Comparison of ENCODE assay signal across 13 cellular contexts in genomic region chr15:64898406-64898805, GRCh38. TPM values are rescaled to one million over a fixed set of nuclear protein-coding genes. Genes with fewer than 3 reads are reported as not detected.
DNase-seq lines count a peak whose midpoint lies in the region; TF ChIP-seq lines count a peak whose summit lies in the region.
"Had no signal": no experiment of that assay in that cellular context is flagged by ENCODE, and none has a peak within 500 bp of the region (broad histone marks: within the 10 kb centered on the region; RNA-seq: fewer than 3 reads in every experiment).

No MANE protein-coding gene starts in this region.

- peaks cover 6% of the 10 kb centered on the region for H3K9me3 Mint-ChIP-seq in activated CD4-positive, alpha-beta T cell treated with anti-CD3 and anti-CD28 coated beads, Interleukin-2, amount 10 ng/mL, durations not matched to agents 24 days and 14 days
- H3K9me3 Mint-ChIP-seq in activated T-helper 1 cell treated with anti-CD3 and anti-CD28 coated beads, Interleukin-12 subunit alpha, Interleukin-12 subunit beta, Interleukin-2, Interleukin-4 antibody, amounts not matched to agents 30 ng/mL and 10 ng/mL and 1 ng/mL, durations not matched to agents 14 hours and 24 hours and 36 hours = peaks cover 7% of the 10 kb centered on the region

- H3K27ac ChIP-seq in mesodermal cell (ENCODE audit: low read depth, low read length, severe bottlenecking) (peak overlapping the region; percentile 23), testis (peak overlapping the region; percentile 85 to 86)

- no peak for TF ChIP-seq CTCF in testis (IDR thresholded peaks at IDR 0.05)

- peaks cover 11% of the 10 kb centered on the region for H3K36me3 Mint-ChIP-seq in activated CD4-positive, alpha-beta T cell treated with anti-CD3 and anti-CD28 coated beads, Interleukin-2, amount 10 ng/mL, durations not matched to agents 24 days and 14 days (ENCODE audit: low read depth)
- H3K36me3 Mint-ChIP-seq in activated T-helper 1 cell treated with anti-CD3 and anti-CD28 coated beads, Interleukin-12 subunit alpha, Interleukin-12 subunit beta, Interleukin-2, Interleukin-4 antibody, amounts not matched to agents 30 ng/mL and 10 ng/mL and 1 ng/mL, durations not matched to agents 14 hours and 24 hours and 36 hours (ENCODE audit: low read depth) = peaks cover 3% of the 10 kb centered on the region

- H3K27me3 Mint-ChIP-seq in activated CD4-positive, alpha-beta T cell treated with anti-CD3 and anti-CD28 coated beads, Interleukin-2, amount 10 ng/mL, durations not matched to agents 24 days and 14 days = no peaks in the 10 kb centered on the region
- H3K27me3 Mint-ChIP-seq in activated T-helper 1 cell treated with anti-CD3 and anti-CD28 coated beads, Interleukin-12 subunit alpha, Interleukin-12 subunit beta, Interleukin-2, Interleukin-4 antibody, amounts not matched to agents 30 ng/mL and 10 ng/mL and 1 ng/mL, durations not matched to agents 14 hours and 24 hours and 36 hours (ENCODE audit: insufficient read depth) = no peaks in the 10 kb centered on the region

- H3K4me1 Mint-ChIP-seq in activated CD4-positive, alpha-beta T cell treated with anti-CD3 and anti-CD28 coated beads, Interleukin-2, amount 10 ng/mL, durations not matched to agents 24 days and 14 days = peaks cover 57% of the 10 kb centered on the region
- H3K4me1 Mint-ChIP-seq in activated T-helper 1 cell treated with anti-CD3 and anti-CD28 coated beads, Interleukin-12 subunit alpha, Interleukin-12 subunit beta, Interleukin-2, Interleukin-4 antibody, amounts not matched to agents 30 ng/mL and 10 ng/mL and 1 ng/mL, durations not matched to agents 14 hours and 24 hours and 36 hours (ENCODE audit: low read depth) = peaks cover 67% of the 10 kb centered on the region

- no peak overlapping the region for H3K4me3 Mint-ChIP-seq in activated CD4-positive, alpha-beta T cell treated with anti-CD3 and anti-CD28 coated beads, Interleukin-2, amount 10 ng/mL, durations not matched to agents 24 days and 14 days
- no peak overlapping the region for H3K4me3 Mint-ChIP-seq in activated T-helper 1 cell treated with anti-CD3 and anti-CD28 coated beads, Interleukin-12 subunit alpha, Interleukin-12 subunit beta, Interleukin-2, Interleukin-4 antibody, amounts not matched to agents 30 ng/mL and 10 ng/mL and 1 ng/mL, durations not matched to agents 14 hours and 24 hours and 36 hours

- H3K36me3 ChIP-seq in mesodermal cell (ENCODE audit: control insufficient read depth, insufficient read depth, low read length) (no peaks in the 10 kb centered on the region), testis (ENCODE audit: low read depth, missing control alignments) (no peaks in the 10 kb centered on the region)

- 86 to 97% methylated on average over 3 of the region's 4 CpGs for WGBS in mesodermal cell (ENCODE audit: insufficient coverage in 2 of 2), 2 experiments
- WGBS in testis, 2 donors = 61 to 68% methylated on average over 4 of the region's 4 CpGs

- peak overlapping the region; percentile 67 for H3K27ac Mint-ChIP-seq in activated CD4-positive, alpha-beta T cell treated with anti-CD3 and anti-CD28 coated beads, Interleukin-2, amount 10 ng/mL, durations not matched to agents 24 days and 14 days
- peak overlapping the region; percentile 42 for H3K27ac Mint-ChIP-seq in activated T-helper 1 cell treated with anti-CD3 and anti-CD28 coated beads, Interleukin-12 subunit alpha, Interleukin-12 subunit beta, Interleukin-2, Interleukin-4 antibody, amounts not matched to agents 30 ng/mL and 10 ng/mL and 1 ng/mL, durations not matched to agents 14 hours and 24 hours and 36 hours

- peaks cover 12% of the 10 kb centered on the region for H3K9me3 ChIP-seq in mesodermal cell (ENCODE audit: control insufficient read depth, low read length)
- no peaks in the 10 kb centered on the region for H3K9me3 ChIP-seq in testis

- H3K27me3 ChIP-seq in testis = no peaks in the 10 kb centered on the region

- no peak for DNase-seq in activated CD4-positive, alpha-beta T cell treated with anti-CD3 and anti-CD28 coated beads, Interleukin-2, amount 10 ng/mL, durations not matched to agents 24 days and 14 days
- DNase-seq in activated CD4-positive, alpha-beta T cell treated with anti-CD3 and anti-CD28 coated beads for 1 hour = no peak
- DNase-seq in activated T-helper 1 cell treated with anti-CD3 and anti-CD28 coated beads, Interleukin-12 subunit alpha, Interleukin-12 subunit beta, Interleukin-2, Interleukin-4 antibody, amounts not matched to agents 30 ng/mL and 10 ng/mL and 1 ng/mL, durations not matched to agents 14 hours and 24 hours and 36 hours (ENCODE audit: low spot score) = no peak
- DNase-seq in testis (no peak), C1 segment of cervical spinal cord (lab: John Stamatoyannopoulos, UW) (no peak), NOMO-1 treated with DMSO at 0.1 percent for 48 hours (lab: John Stamatoyannopoulos, UW; ENCODE audit: unreplicated experiment) (no peak)
- DNase-seq in stimulated activated CD4-positive, alpha-beta T cell treated with anti-CD3 and anti-CD28 coated beads, Interleukin-4, amount 100 ng/mL, for 24 hours = no peak
- DNase-seq: Calu3, GDM1, NCI-H187, NCI-H524, PC-3 had no signal

- intact Hi-C loops in activated CD4-positive, alpha-beta T cell treated with anti-CD3 and anti-CD28 coated beads, Interleukin-2, amount 10 ng/mL, durations not matched to agents 24 days and 14 days (cut with micrococcal nuclease) = loop anchor here (10.0 kb wide), 1 partner anchor 1404 kb away; no protein-coding TSS in a partner anchor
- intact Hi-C loops in activated T-helper 1 cell treated with anti-CD3 and anti-CD28 coated beads, Interleukin-12 subunit alpha, Interleukin-12 subunit beta, Interleukin-2, Interleukin-4 antibody, amounts not matched to agents 30 ng/mL and 10 ng/mL and 1 ng/mL, durations not matched to agents 14 hours and 24 hours and 36 hours (cut with micrococcal nuclease) = loop anchor here (5.0 to 10.0 kb wide), 3 partner anchors 274 to 969 kb away; partner anchors contain the start of genes DENND4A and RAB11A
- intact Hi-C loops in testis (cut with DNase I; ENCODE audit: low total_unique reads) = no loop called here

- H3K4me1 ChIP-seq in mesodermal cell (ENCODE audit: control insufficient read depth, insufficient read depth, low read length, poor library complexity, severe bottlenecking) = peaks cover 36% of the 10 kb centered on the region
- peaks cover 60% of the 10 kb centered on the region for H3K4me1 ChIP-seq in testis

- no peak overlapping the region for H3K4me3 ChIP-seq in mesodermal cell (ENCODE audit: extremely low read depth, insufficient read depth, low read length, poor library complexity, severe bottlenecking)
- H3K4me3 ChIP-seq in testis = no peak overlapping the region

- no peak for TF ChIP-seq POLR2A in testis (IDR thresholded peaks at IDR 0.05)

RNA-seq across cellular contexts. Expression of gene ANKDD1A, which starts 13.3 kb away (rescaled TPM):
- 1.4 and 1.8 TPM in 2 replicates for total RNA-seq in activated CD4-positive, alpha-beta T cell treated with anti-CD3 and anti-CD28 coated beads, Interleukin-2, amount 10 ng/mL, durations not matched to agents 24 days and 14 days
- total RNA-seq in activated T-helper 1 cell treated with anti-CD3 and anti-CD28 coated beads, Interleukin-12 subunit alpha, Interleukin-12 subunit beta, Interleukin-2, Interleukin-4 antibody, amounts not matched to agents 30 ng/mL and 10 ng/mL and 1 ng/mL, durations not matched to agents 14 hours and 24 hours and 36 hours = 0.93 and 1.3 TPM in 2 replicates
- polyA plus RNA-seq in mesodermal cell (2013, experiment 1 of 2) = 4.1 TPM
- polyA plus RNA-seq in mesodermal cell (2013, experiment 2 of 2) = 3.3 TPM
- 10 to 100 TPM; 31.8 to 34.9 TPM for total RNA-seq in testis
- polyA plus RNA-seq in testis (ENCODE audit: insufficient read depth, low read depth, low replicate concordance) = 11.1 TPM

RNA-seq across cellular contexts. Expression of gene PLEKHO2, which starts 56.7 kb away (rescaled TPM):
- total RNA-seq in activated CD4-positive, alpha-beta T cell treated with anti-CD3 and anti-CD28 coated beads, Interleukin-2, amount 10 ng/mL, durations not matched to agents 24 days and 14 days = 15.7 and 16.9 TPM in 2 replicates
- total RNA-seq in activated T-helper 1 cell treated with anti-CD3 and anti-CD28 coated beads, Interleukin-12 subunit alpha, Interleukin-12 subunit beta, Interleukin-2, Interleukin-4 antibody, amounts not matched to agents 30 ng/mL and 10 ng/mL and 1 ng/mL, durations not matched to agents 14 hours and 24 hours and 36 hours = 17.0 and 17.8 TPM in 2 replicates
- 15.9 TPM for polyA plus RNA-seq in mesodermal cell (2013, experiment 1 of 2)
- polyA plus RNA-seq in mesodermal cell (2013, experiment 2 of 2) = 12.8 TPM
- 10 to 100 TPM; 17.2 to 28.9 TPM for total RNA-seq in testis
- polyA plus RNA-seq in testis (ENCODE audit: insufficient read depth, low read depth, low replicate concordance) = 19.3 TPM

Comparison
In these comparisons a context has a peak if more than half of its experiments do, and no peak if none do; other contexts are left out.
1. RNA of gene ANKDD1A, which starts 13.3 kb away (total RNA-seq): 31.8 to 34.9 TPM in testis; 1.4 to 1.8 TPM in activated CD4-positive, alpha-beta T cell treated with anti-CD3 and anti-CD28 coated beads, Interleukin-2, amount 10 ng/mL, durations not matched to agents 24 days and 14 days and 0.93 to 1.3 TPM in activated T-helper 1 cell treated with anti-CD3 and anti-CD28 coated beads, Interleukin-12 subunit alpha, Interleukin-12 subunit beta, Interleukin-2, Interleukin-4 antibody, amounts not matched to agents 30 ng/mL and 10 ng/mL and 1 ng/mL, durations not matched to agents 14 hours and 24 hours and 36 hours; every median in the first group is over 10 times any median in the second.